ENCODE assay signal across 9 cellular contexts in the genomic region with DNA sequence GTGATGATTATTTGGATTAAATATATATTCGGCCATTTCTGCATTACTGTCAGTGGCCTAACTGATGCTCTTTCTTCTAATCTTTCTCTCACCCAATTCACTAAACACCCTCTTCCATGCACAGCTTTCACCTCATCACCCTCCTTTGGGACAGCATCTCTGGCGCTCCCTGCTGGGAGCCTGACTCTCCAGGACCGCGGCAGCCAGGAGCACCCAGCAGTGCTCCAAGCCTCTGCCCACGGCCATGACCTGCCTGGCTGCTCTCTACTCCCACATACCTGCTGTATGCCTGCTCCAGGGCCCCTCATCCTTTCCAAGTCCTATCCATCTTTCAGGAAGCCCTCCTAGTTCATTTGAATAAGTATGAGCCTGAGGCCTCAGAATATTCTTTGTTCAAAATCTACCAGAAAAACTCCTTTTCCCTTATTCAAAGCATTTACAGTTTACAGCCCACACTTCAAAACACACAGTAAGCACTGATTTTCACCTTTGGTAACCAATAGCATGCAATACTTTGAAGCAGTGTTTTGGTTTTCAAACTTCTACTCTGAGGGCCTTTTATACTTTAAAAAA. TPM values are rescaled to one million over a fixed set of nuclear protein-coding genes. Genes with fewer than 3 reads are reported as not detected.
DNase-seq lines count a peak whose midpoint lies in the region; ATAC-seq, FAIRE-seq and TF ChIP-seq lines count a peak whose summit lies in the region.
"Had no signal": no experiment of that assay in that cellular context is flagged by ENCODE, and none has a peak within 500 bp of the region (broad histone marks: within the 10 kb centered on the region; RNA-seq: fewer than 3 reads in every experiment).

No MANE protein-coding gene starts in this region.

- H3K27me3 Mint-ChIP-seq in activated naive CD4-positive, alpha-beta T cell treated with anti-CD3 and anti-CD28 coated beads, Interleukin-2, amount 10 ng/mL, durations not matched to agents 7 days and 5 days: peaks cover 50% of the 10 kb centered on the region
- H3K27me3 Mint-ChIP-seq in stimulated activated naive CD8-positive, alpha-beta T cell treated with anti-CD3 and anti-CD28 coated beads, Interleukin-15, Interleukin-2, amounts not matched to agents 100 ng/mL and 50 ng/mL, for 24 hours: peaks cover 19% of the 10 kb centered on the region

- H2AK5ac ChIP-seq in H1 (ENCODE audit: low read depth, low read length) (no peak overlapping the region), neuronal stem cell (ENCODE audit: low read depth, low read length) (no peak overlapping the region)

- H3K23ac ChIP-seq in H1 (ENCODE audit: insufficient read length): no peak overlapping the region
- no peak overlapping the region for H3K23ac ChIP-seq in neuronal stem cell (ENCODE audit: low read depth, low read length, poor library complexity)

- H3K36me3 ChIP-seq in H1 (ENCODE audit: control insufficient read depth in 2 of 4, insufficient read depth in 4 of 4, low read length in 3 of 4) (no peaks in the 10 kb centered on the region), upper lobe of left lung (no peaks in the 10 kb centered on the region), neuronal stem cell (replicated peaks in 1 of 2; ENCODE audit: control insufficient read depth in 2 of 2, insufficient read depth in 2 of 2, low read length in 2 of 2) (no peaks in the 10 kb centered on the region)

- CTCF ChIA-PET in activated naive CD4-positive, alpha-beta T cell treated with anti-CD3 and anti-CD28 coated beads, Interleukin-2, amount 10 ng/mL, durations not matched to agents 7 days and 5 days (lab: Charles Lee): no interaction called here
- CTCF ChIA-PET in H1 (lab: Charles Lee; ENCODE audit: partially characterized antibody): interaction anchor here (1.1 to 12.4 kb wide), 8 partner anchors 11 to 702 kb away, joined by 3 to 194 read pairs (median 6); no protein-coding TSS in a partner anchor

- H3K4me2 ChIP-seq in H1 (ENCODE audit: insufficient read depth in 1 of 2, low read depth in 2 of 2, low read length in 2 of 2) (no peak overlapping the region), neuronal stem cell (ENCODE audit: insufficient read depth, low read length, poor library complexity, severe bottlenecking) (no peak overlapping the region)

- TF ChIP-seq POLR2A in H1 (IDR thresholded peaks at IDR 0.05; ENCODE audit: control extremely low read depth in 1 of 2, low read depth in 2 of 2, low read length in 2 of 2): no peak
- no peak for TF ChIP-seq POLR2A in upper lobe of left lung (IDR thresholded peaks at IDR 0.05)

- H3K27ac ChIP-seq in H1 (ENCODE audit: low read depth, low read length) (no peak overlapping the region), upper lobe of left lung (no peak overlapping the region), neuronal stem cell (replicated peaks; ENCODE audit: low read length) (no peak overlapping the region)

- H3K4me3 Mint-ChIP-seq in activated naive CD4-positive, alpha-beta T cell treated with anti-CD3 and anti-CD28 coated beads, Interleukin-2, amount 10 ng/mL, durations not matched to agents 7 days and 5 days: no peak overlapping the region
- no peak overlapping the region for H3K4me3 Mint-ChIP-seq in stimulated activated naive CD8-positive, alpha-beta T cell treated with anti-CD3 and anti-CD28 coated beads, Interleukin-15, Interleukin-2, amounts not matched to agents 100 ng/mL and 50 ng/mL, for 24 hours
- H3K4me3 Mint-ChIP-seq: activated naive CD8-positive, alpha-beta T cell treated with anti-CD3 and anti-CD28 coated beads, Interleukin-2, amount 10 ng/mL, durations not matched to agents 7 days and 5 days had no signal

- H3K27ac Mint-ChIP-seq in activated naive CD4-positive, alpha-beta T cell treated with anti-CD3 and anti-CD28 coated beads, Interleukin-2, amount 10 ng/mL, durations not matched to agents 7 days and 5 days: no peak overlapping the region
- peak overlapping the region; percentile 42 for H3K27ac Mint-ChIP-seq in stimulated activated naive CD8-positive, alpha-beta T cell treated with anti-CD3 and anti-CD28 coated beads, Interleukin-15, Interleukin-2, amounts not matched to agents 100 ng/mL and 50 ng/mL, for 24 hours
- H3K27ac Mint-ChIP-seq: activated naive CD8-positive, alpha-beta T cell treated with anti-CD3 and anti-CD28 coated beads, Interleukin-2, amount 10 ng/mL, durations not matched to agents 7 days and 5 days had no signal

- TF ChIP-seq EP300 in H1 (IDR thresholded peaks at IDR 0.05; ENCODE audit: borderline replicate concordance in 1 of 2, low read depth in 2 of 2, low read length in 2 of 2): no peak
- no peak for TF ChIP-seq EP300 in upper lobe of left lung (IDR thresholded peaks at IDR 0.05)

- H4K20me1 ChIP-seq in H1 (replicated peaks in 1 of 2; ENCODE audit: control insufficient read depth in 1 of 2, insufficient read depth in 2 of 2, low read length in 2 of 2): no peaks in the 10 kb centered on the region

- H3K79me1 ChIP-seq in H1 (ENCODE audit: low read depth, low read length) (no peaks in the 10 kb centered on the region), neuronal stem cell (ENCODE audit: low read depth, low read length) (no peaks in the 10 kb centered on the region)

- H3K36me3 Mint-ChIP-seq in activated naive CD4-positive, alpha-beta T cell treated with anti-CD3 and anti-CD28 coated beads, Interleukin-2, amount 10 ng/mL, durations not matched to agents 7 days and 5 days: no peaks in the 10 kb centered on the region
- H3K36me3 Mint-ChIP-seq in stimulated activated naive CD8-positive, alpha-beta T cell treated with anti-CD3 and anti-CD28 coated beads, Interleukin-15, Interleukin-2, amounts not matched to agents 100 ng/mL and 50 ng/mL, for 24 hours (ENCODE audit: low read depth): no peaks in the 10 kb centered on the region
- H3K36me3 Mint-ChIP-seq: activated naive CD8-positive, alpha-beta T cell treated with anti-CD3 and anti-CD28 coated beads, Interleukin-2, amount 10 ng/mL, durations not matched to agents 7 days and 5 days had no signal

- H2BK20ac ChIP-seq in H1 (ENCODE audit: low read length): no peak overlapping the region

- no peaks in the 10 kb centered on the region for H3K4me1 Mint-ChIP-seq in activated naive CD4-positive, alpha-beta T cell treated with anti-CD3 and anti-CD28 coated beads, Interleukin-2, amount 10 ng/mL, durations not matched to agents 7 days and 5 days
- no peaks in the 10 kb centered on the region for H3K4me1 Mint-ChIP-seq in stimulated activated naive CD8-positive, alpha-beta T cell treated with anti-CD3 and anti-CD28 coated beads, Interleukin-15, Interleukin-2, amounts not matched to agents 100 ng/mL and 50 ng/mL, for 24 hours (ENCODE audit: low read depth)
- H3K4me1 Mint-ChIP-seq: activated naive CD8-positive, alpha-beta T cell treated with anti-CD3 and anti-CD28 coated beads, Interleukin-2, amount 10 ng/mL, durations not matched to agents 7 days and 5 days had no signal

- 73% methylated on average over 5 of the region's 5 CpGs; no CpG with 5 or more reads in 1 of the 2 experiments for WGBS in H1 (ENCODE audit: extremely low coverage in 1 of 2, insufficient coverage in 1 of 2, insufficient read length in 1 of 2, insufficient replicate concordance in 2 of 2, low coverage in 1 of 2, low lambda C conversion rate in 2 of 2, missing lambda C conversion rate in 1 of 2), 2 experiments
- WGBS in upper lobe of left lung, 2 donors: 60 to 72% methylated on average over 5 of the region's 5 CpGs
- WGBS in neuronal stem cell (ENCODE audit: extremely low coverage in 2 of 2, insufficient read length in 2 of 2, insufficient replicate concordance in 1 of 2), 2 donors: no CpG with 5 or more reads among the region's 5 CpGs

- H3K18ac ChIP-seq in H1 (ENCODE audit: extremely low read depth, low read length) (no peak overlapping the region), neuronal stem cell (ENCODE audit: low read length) (no peak overlapping the region)

- H2BK5ac ChIP-seq in H1 (ENCODE audit: low read depth, low read length) (no peak overlapping the region), neuronal stem cell (ENCODE audit: low read length) (no peak overlapping the region)

- DNase-seq in activated naive CD4-positive, alpha-beta T cell treated with anti-CD3 and anti-CD28 coated beads, Interleukin-2, amount 10 ng/mL, durations not matched to agents 7 days and 5 days: peak; percentile 31
- DNase-seq in activated naive CD4-positive, alpha-beta T cell treated with anti-CD3 and anti-CD28 coated beads, Interleukin-2, amount 50 U/mL, for 16 hours: no peak
- DNase-seq in NCI-H526 treated with DMSO at 0.1 percent for 48 hours (lab: John Stamatoyannopoulos, UW): peak; percentile 83
- DNase-seq in H1 (ENCODE audit: low read depth in 1 of 2, low spot score in 2 of 2): no peak
- no peak for DNase-seq in upper lobe of left lung
- DNase-seq in NCI-H748 treated with DMSO at 0.1 percent for 48 hours (lab: John Stamatoyannopoulos, UW): no peak
- no peak for DNase-seq in neuronal stem cell (ENCODE audit: low spot score)
- DNase-seq: activated naive CD8-positive, alpha-beta T cell treated with anti-CD3 and anti-CD28 coated beads, Interleukin-2, amount 10 ng/mL, durations not matched to agents 7 days and 5 days had no signal

- H2AFZ ChIP-seq in H1 (ENCODE audit: low read length) (no peak overlapping the region), neuronal stem cell (ENCODE audit: low read length) (no peak overlapping the region)

- H3K14ac ChIP-seq in H1 (ENCODE audit: insufficient read length): no peak overlapping the region
- H3K14ac ChIP-seq in neuronal stem cell (ENCODE audit: low read length): no peak overlapping the region

- POLR2A ChIA-PET in H1 (lab: Charles Lee; ENCODE audit: partially characterized antibody): no interaction called here

- no peaks in the 10 kb centered on the region for H3K9me3 Mint-ChIP-seq in activated naive CD4-positive, alpha-beta T cell treated with anti-CD3 and anti-CD28 coated beads, Interleukin-2, amount 10 ng/mL, durations not matched to agents 7 days and 5 days
- H3K9me3 Mint-ChIP-seq in stimulated activated naive CD8-positive, alpha-beta T cell treated with anti-CD3 and anti-CD28 coated beads, Interleukin-15, Interleukin-2, amounts not matched to agents 100 ng/mL and 50 ng/mL, for 24 hours: no peaks in the 10 kb centered on the region
- H3K9me3 Mint-ChIP-seq: activated naive CD8-positive, alpha-beta T cell treated with anti-CD3 and anti-CD28 coated beads, Interleukin-2, amount 10 ng/mL, durations not matched to agents 7 days and 5 days had no signal

- H3K27me3 ChIP-seq in H1 (replicated peaks in 1 of 4; ENCODE audit: control insufficient read depth in 3 of 4, extremely low read depth in 1 of 4, insufficient read depth in 3 of 4, low read length in 3 of 4): no peaks in the 10 kb centered on the region
- H3K27me3 ChIP-seq in upper lobe of left lung: no peaks in the 10 kb centered on the region
- H3K27me3 ChIP-seq in neuronal stem cell (ENCODE audit: control insufficient read depth in 3 of 3, insufficient read depth in 3 of 3, low read depth in 1 of 3, low read length in 3 of 3): peaks cover 0 to 33% (median 0%) of the 10 kb centered on the region in 3 experiments

- TF ChIP-seq RAD21 in H1 (IDR thresholded peaks at IDR 0.05 in 1 of 2, conservative IDR thresholded peaks at IDR 0.05 in 1 of 2; ENCODE audit: low read depth in 2 of 2, low read length in 2 of 2): peak; percentile 27 to 28; a peak in 3 of 4 replicates

- H2BK12ac ChIP-seq in H1 (ENCODE audit: low read depth, low read length) (no peak overlapping the region), neuronal stem cell (ENCODE audit: low read length) (no peak overlapping the region)

- H3K4me1 ChIP-seq in H1 (replicated peaks in 1 of 4; ENCODE audit: control insufficient read depth in 3 of 4, insufficient read depth in 4 of 4, low read length in 3 of 4): peaks cover 2 to 11% (median 4%) of the 10 kb centered on the region in 4 experiments; a peak in 4 of 7 replicates
- H3K4me1 ChIP-seq in upper lobe of left lung: peaks cover 0 to 20% (median 5%) of the 10 kb centered on the region in 4 donors
- peaks cover 0 to 5% of the 10 kb centered on the region in 2 donors for H3K4me1 ChIP-seq in neuronal stem cell (ENCODE audit: control insufficient read depth in 2 of 2, insufficient read depth in 1 of 2, low read depth in 1 of 2, low read length in 2 of 2)

- no peak overlapping the region for H2BK15ac ChIP-seq in H1 (ENCODE audit: low read length)
- no peak overlapping the region for H2BK15ac ChIP-seq in neuronal stem cell (ENCODE audit: low read length)

- TF ChIP-seq CTCF in H1 (IDR thresholded peaks at IDR 0.05; ENCODE audit: control extremely low read depth in 1 of 3, insufficient read depth in 1 of 3, low read depth in 1 of 3, low read length in 3 of 3) (peak; percentile 30 to 48 (median 36); a peak in 3 of 4 replicates), upper lobe of left lung (IDR thresholded peaks at IDR 0.05) (no peak)

- no peak overlapping the region for H3K9ac ChIP-seq in H1 (replicated peaks in 1 of 4; ENCODE audit: extremely low read depth in 1 of 4, low read depth in 3 of 4, low read length in 3 of 4)
- no peak overlapping the region for H3K9ac ChIP-seq in neuronal stem cell (ENCODE audit: low read depth, low read length, poor library complexity)

- no peak overlapping the region for H4K5ac ChIP-seq in H1 (ENCODE audit: insufficient read length, low read depth, low read length)

- no peak overlapping the region for H2BK120ac ChIP-seq in H1 (replicated peaks; ENCODE audit: low read depth, low read length)
- no peak overlapping the region for H2BK120ac ChIP-seq in neuronal stem cell (ENCODE audit: low read depth, low read length)

- no peak for ATAC-seq in upper lobe of left lung (ENCODE audit: low FRiP score in 2 of 2)

- H3K79me2 ChIP-seq in H1 (ENCODE audit: control insufficient read depth in 1 of 2, insufficient read depth in 2 of 2, low read length in 2 of 2): no peaks in the 10 kb centered on the region

- H3K4me3 ChIP-seq in H1 (ENCODE audit: extremely low read depth in 1 of 4, insufficient read depth in 2 of 4, low read depth in 3 of 4, low read length in 4 of 4): no peak overlapping the region
- no peak overlapping the region for H3K4me3 ChIP-seq in upper lobe of left lung
- H3K4me3 ChIP-seq in neuronal stem cell (ENCODE audit: low read length in 2 of 2): no peak overlapping the region

- H4K8ac ChIP-seq in H1 (ENCODE audit: extremely low read depth, insufficient read depth, low read length): no peak overlapping the region
- no peak overlapping the region for H4K8ac ChIP-seq in neuronal stem cell (ENCODE audit: low read depth, low read length)

- H4K91ac ChIP-seq in H1 (replicated peaks; ENCODE audit: insufficient read length, low read length): no peak overlapping the region
- no peak overlapping the region for H4K91ac ChIP-seq in neuronal stem cell (ENCODE audit: low read depth, low read length, poor library complexity)

- no peaks in the 10 kb centered on the region for H3K23me2 ChIP-seq in H1 (ENCODE audit: low read depth, low read length)

- no peak overlapping the region for H3K4ac ChIP-seq in H1 (replicated peaks; ENCODE audit: insufficient read length, low read depth, low read length)
- no peak overlapping the region for H3K4ac ChIP-seq in neuronal stem cell (ENCODE audit: low read length)

- H3K9me3 ChIP-seq in H1 (ENCODE audit: insufficient read depth in 2 of 2, low read depth in 1 of 2, low read length in 1 of 2): peaks cover 0 to 3% of the 10 kb centered on the region in 2 experiments; a peak in 2 of 4 replicates
- H3K9me3 ChIP-seq in upper lobe of left lung: no peaks in the 10 kb centered on the region
- peaks cover 0 to 3% of the 10 kb centered on the region in 2 donors for H3K9me3 ChIP-seq in neuronal stem cell (replicated peaks in 1 of 2; ENCODE audit: control insufficient read depth in 2 of 2, insufficient read depth in 1 of 2, low read depth in 1 of 2, low read length in 2 of 2)

- FAIRE-seq in H1 (lab: Jason Lieb, UNC): no peak

- no peak overlapping the region for H3K56ac ChIP-seq in H1 (replicated peaks; ENCODE audit: insufficient read length, low read depth, low read length)

RNA-seq across cellular contexts. Expression of a gene that starts 15.2 kb away (rescaled TPM):
- total RNA-seq in H1 (2021; fragmentation: NEBNext Ultra II Directional; extraction: Animal tissue kit (Norgen Biotek cat#: 25700)): 0.80 and 0.82 TPM in 2 replicates
- polyA plus RNA-seq in H1 (2011; rRNA removed): 0.30 and 0.75 TPM in 2 replicates
- polyA plus RNA-seq in H1 (2011; cell fraction: cytosol; rRNA removed): 1.0 TPM
- 1.0 TPM for polyA plus RNA-seq in H1 (2011; cell fraction: nucleus; rRNA removed)
- 0.13 to 0.45 TPM (median 0.32 TPM) in 4 replicates for polyA plus RNA-seq in H1 (2012, experiment 1 of 2)
- polyA plus RNA-seq in H1 (2012, experiment 2 of 2): not detected
- polyA plus RNA-seq in H1 (2013, experiment 1 of 2): 0.59 TPM
- polyA plus RNA-seq in H1 (2013, experiment 2 of 2): 0.48 TPM
- 0.73 and 2.3 TPM in 2 replicates for polyA minus RNA-seq in H1 (2011; rRNA and poly(A)+ RNA removed)
- 2.2 TPM for polyA minus RNA-seq in H1 (2011; cell fraction: cytosol; rRNA and poly(A)+ RNA removed)
- polyA minus RNA-seq in H1 (2011; cell fraction: nucleus; rRNA and poly(A)+ RNA removed): 1.3 TPM
- total RNA-seq in upper lobe of left lung: under 1 TPM in 3 of 6 donors, not detected in 3; 0.11 to 0.17 (median 0.14) TPM
- 0.14 TPM for polyA plus RNA-seq in neuronal stem cell (2013, experiment 1 of 2)
- 0.19 TPM for polyA plus RNA-seq in neuronal stem cell (2013, experiment 2 of 2)
- total RNA-seq: activated naive CD8-positive, alpha-beta T cell treated with anti-CD3 and anti-CD28 coated beads, Interleukin-2, amount 10 ng/mL, durations not matched to agents 7 days and 5 days had no signal

RNA-seq across cellular contexts. Expression of a gene that starts 51.2 kb away (rescaled TPM):
- not detected in 2 replicates for total RNA-seq in H1 (2021; fragmentation: NEBNext Ultra II Directional; extraction: Animal tissue kit (Norgen Biotek cat#: 25700))
- polyA plus RNA-seq in H1 (2011; rRNA removed): not detected in 2 replicates
- polyA plus RNA-seq in H1 (2011; cell fraction: cytosol; rRNA removed): 0.05 TPM
- 0.09 TPM for polyA plus RNA-seq in H1 (2011; cell fraction: nucleus; rRNA removed)
- polyA plus RNA-seq in H1 (2012, experiment 1 of 2): not detected in 4 replicates
- polyA plus RNA-seq in H1 (2012, experiment 2 of 2): not detected
- not detected for polyA plus RNA-seq in H1 (2013, experiment 1 of 2)
- polyA plus RNA-seq in H1 (2013, experiment 2 of 2): not detected
- not detected in 2 replicates for polyA minus RNA-seq in H1 (2011; rRNA and poly(A)+ RNA removed)
- polyA minus RNA-seq in H1 (2011; cell fraction: cytosol; rRNA and poly(A)+ RNA removed): not detected
- polyA minus RNA-seq in H1 (2011; cell fraction: nucleus; rRNA and poly(A)+ RNA removed): not detected
- total RNA-seq in upper lobe of left lung: 1 to 10 TPM in 1 of 6 donors, under 1 TPM in 2, not detected in 3; 0.23 to 1.3 (median 0.51) TPM
- polyA plus RNA-seq in neuronal stem cell (2013, experiment 1 of 2): not detected
- not detected for polyA plus RNA-seq in neuronal stem cell (2013, experiment 2 of 2)
- total RNA-seq: activated naive CD8-positive, alpha-beta T cell treated with anti-CD3 and anti-CD28 coated beads, Interleukin-2, amount 10 ng/mL, durations not matched to agents 7 days and 5 days had no signal

Comparison
In these comparisons a context has a peak if more than half of its experiments do, and no peak if none do; other contexts are left out.
1. DNase-seq: peak in activated naive CD4-positive, alpha-beta T cell treated with anti-CD3 and anti-CD28 coated beads, Interleukin-2, amount 10 ng/mL, durations not matched to agents 7 days and 5 days (single experiment) and NCI-H526 treated with DMSO at 0.1 percent for 48 hours (single experiment); none in activated naive CD4-positive, alpha-beta T cell treated with anti-CD3 and anti-CD28 coated beads, Interleukin-2, amount 50 U/mL, for 16 hours (single experiment), H1 (0 of 2), upper lobe of left lung (0 of 2), NCI-H748 treated with DMSO at 0.1 percent for 48 hours (single experiment) and neuronal stem cell (single experiment).
2. CTCF ChIP-seq: peak in H1 (3 of 3); none in upper lobe of left lung (0 of 6).